In the genomic region with DNA sequence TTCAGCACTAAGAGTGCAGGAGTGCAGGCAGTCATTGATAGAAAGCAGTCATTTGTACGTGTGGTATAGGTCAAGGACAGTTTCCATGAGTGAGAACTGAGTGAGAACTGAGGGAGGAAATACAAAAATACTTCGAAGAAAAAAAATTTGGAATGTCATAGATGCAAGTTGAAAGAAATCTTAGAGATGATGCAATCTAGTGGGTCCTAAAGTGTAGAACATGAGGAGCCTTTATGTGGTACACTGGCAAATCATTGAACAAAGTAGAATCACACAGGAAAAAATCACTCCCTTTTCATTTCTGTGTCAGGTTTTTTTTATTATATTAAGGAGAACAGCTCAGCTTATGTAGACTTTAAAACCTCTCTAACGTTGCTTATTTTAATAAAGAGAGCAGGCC, we compare ENCODE assay signal across 22 cellular contexts. TPM values are rescaled to one million over a fixed set of nuclear protein-coding genes. Genes with fewer than 3 reads are reported as not detected.
DNase-seq lines count a peak whose midpoint lies in the region; ATAC-seq, FAIRE-seq and TF ChIP-seq lines count a peak whose summit lies in the region.
"Had no signal": no experiment of that assay in that cellular context is flagged by ENCODE, and none has a peak within 500 bp of the region (broad histone marks: within the 10 kb centered on the region; RNA-seq: fewer than 3 reads in every experiment).

No MANE protein-coding gene starts in this region.

- H3K9me2 ChIP-seq in DOHH2 (replicated peaks; ENCODE audit: control insufficient read depth, low read length) = no peaks in the 10 kb centered on the region

- H3K79me2 ChIP-seq in DOHH2 (ENCODE audit: control insufficient read depth, low read length) = no peaks in the 10 kb centered on the region

- H3K4me2 ChIP-seq in DOHH2 (ENCODE audit: low read length) = peak overlapping the region; percentile 50
- H3K4me2 ChIP-seq: A549 had no signal

- DNase-seq in H54 (ENCODE audit: insufficient read length, low spot score) (no peak), adipocyte (ENCODE audit: low read depth) (peak; percentile 59), fibroblast of peridontal ligament (ENCODE audit: extremely low read depth) (peak; percentile 9), NCI-H524 treated with DMSO at 0.1 percent for 48 hours (lab: John Stamatoyannopoulos, UW) (no peak), Ammon's horn (ENCODE audit: low spot score) (no peak), type B pancreatic cell (ENCODE audit: extremely low spot score, unreplicated experiment) (no peak)
- DNase-seq: CD4-positive, alpha-beta T cell; COR-L47; DMS 273 treated with DMSO at 0.1 percent for 48 hours; DND-41; NCI-H1105 treated with DMSO at 0.1 percent for 48 hours; NCI-H2029 treated with DMSO at 0.1 percent for 48 hours; NCI-H226; NCI-H526; SIG-M5; T-cell had no signal

- no peak for ATAC-seq in HG03095 (IDR thresholded peaks at IDR 0.05; ENCODE audit: unreplicated experiment)
- ATAC-seq: A549, SK-N-SH treated with all-trans-retinoic acid at 6 μM for 48 hours, T-cell had no signal

- FAIRE-seq in H54 (lab: Jason Lieb, UNC) = peak; percentile 64
- FAIRE-seq: A549 had no signal

- H3K4me1 ChIP-seq in DOHH2 (ENCODE audit: control insufficient read depth, low read length) (peaks cover 75% of the 10 kb centered on the region), adipocyte (ENCODE audit: control insufficient read depth, insufficient read depth, low read length) (peaks cover 11% of the 10 kb centered on the region)
- H3K4me1 ChIP-seq: A549 had no signal

- no peak overlapping the region for H3K9ac ChIP-seq in adipocyte (ENCODE audit: low read length)

- no peak overlapping the region for H3K4me3 Mint-ChIP-seq in type B pancreatic cell
- H3K4me3 Mint-ChIP-seq: CD4-positive, alpha-beta T cell; T-cell had no signal

- TF ChIP-seq CTCF in DOHH2 (IDR thresholded peaks at IDR 0.05; ENCODE audit: low read depth, low read length, poor library complexity, severe bottlenecking) (no peak), type B pancreatic cell (conservative IDR thresholded peaks at IDR 0.05) (no peak)

- peak overlapping the region; percentile 34 for H3K4me3 ChIP-seq in DOHH2 (ENCODE audit: low read length)
- H3K4me3 ChIP-seq in adipocyte (ENCODE audit: low read length) = no peak overlapping the region
- H3K4me3 ChIP-seq: A549, HAP-1 had no signal

- H3K4me1 Mint-ChIP-seq in type B pancreatic cell (ENCODE audit: unreplicated experiment) = no peaks in the 10 kb centered on the region

- no peak overlapping the region for H3K27ac Mint-ChIP-seq in type B pancreatic cell
- H3K27ac Mint-ChIP-seq: CD4-positive, alpha-beta T cell; T-cell had no signal

- H3K36me3 ChIP-seq in DOHH2 (ENCODE audit: control insufficient read depth, low read length) (no peaks in the 10 kb centered on the region), adipocyte (ENCODE audit: control insufficient read depth, insufficient read depth, low read length, severe bottlenecking) (no peaks in the 10 kb centered on the region)
- H3K36me3 ChIP-seq: HAP-1 had no signal

- H3K27me3 ChIP-seq in DOHH2 (ENCODE audit: control insufficient read depth, low read length) = no peaks in the 10 kb centered on the region
- H3K27me3 ChIP-seq in adipocyte (replicated peaks; ENCODE audit: control insufficient read depth, insufficient read depth, low read length) = no peaks in the 10 kb centered on the region

- no peak for TF ChIP-seq POLR2A in H54 (IDR thresholded peaks at IDR 0.05; ENCODE audit: low read depth, low read length)

- H3K9me3 Mint-ChIP-seq in type B pancreatic cell = peaks cover 4% of the 10 kb centered on the region

- H3F3A ChIP-seq in DOHH2 (ENCODE audit: control insufficient read depth, insufficient read depth) = peaks cover 15% of the 10 kb centered on the region

- H4K20me1 ChIP-seq in DOHH2 (ENCODE audit: control insufficient read depth, insufficient read depth, low read depth, low read length) = no peaks in the 10 kb centered on the region

- H3K9me3 ChIP-seq in DOHH2 (ENCODE audit: control insufficient read depth, insufficient read depth, low read length) (peaks cover 10% of the 10 kb centered on the region; the same call in 1 of the 2 replicates), adipocyte (ENCODE audit: control insufficient read depth, low read length) (no peaks in the 10 kb centered on the region)
- H3K9me3 ChIP-seq: A549, HAP-1 had no signal

- H3K27me3 Mint-ChIP-seq in type B pancreatic cell = peaks cover 8% of the 10 kb centered on the region

- H3K36me3 Mint-ChIP-seq in type B pancreatic cell = no peaks in the 10 kb centered on the region
- H3K36me3 Mint-ChIP-seq: T-cell had no signal

- peak overlapping the region; percentile 89 for H3K27ac ChIP-seq in DOHH2 (ENCODE audit: low read depth, low read length)
- H3K27ac ChIP-seq: A549, RWPE1 had no signal

RNA-seq across cellular contexts. Expression of a gene that starts 26.4 kb away (rescaled TPM):
- 6.0 and 16.2 TPM in 2 replicates for total RNA-seq in type B pancreatic cell (ENCODE audit: low replicate concordance)

Comparison
In these comparisons a context has a peak if more than half of its experiments do, and no peak if none do; other contexts are left out.
1. DNase-seq: peak in adipocyte (single experiment) and fibroblast of peridontal ligament (single experiment); none in H54 (single experiment), NCI-H524 treated with DMSO at 0.1 percent for 48 hours (single experiment), Ammon's horn (single experiment) and type B pancreatic cell (single experiment).